In the genomic region with DNA sequence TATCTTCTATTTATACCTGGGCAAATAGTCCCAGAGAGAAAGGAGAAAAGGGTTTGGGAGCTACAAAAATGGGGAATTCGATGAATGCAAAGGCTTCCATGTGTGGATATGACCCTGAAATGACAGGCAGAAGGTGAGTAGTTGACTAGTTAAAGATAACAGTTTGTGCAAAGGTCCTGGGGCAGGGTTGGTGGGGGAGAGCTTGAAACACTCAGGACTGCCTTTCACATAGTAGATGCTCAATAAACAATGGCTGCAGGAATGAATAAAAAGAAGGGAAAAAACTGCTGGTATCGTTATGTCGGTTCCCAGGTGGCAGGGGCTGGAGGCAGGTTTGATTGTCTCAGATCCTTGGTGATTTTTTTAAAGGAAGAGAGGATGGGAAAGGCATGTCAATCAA, we compare ENCODE assay signal across 1 cellular context.
TF ChIP-seq lines count a peak whose summit lies in the region.

No MANE protein-coding gene starts in this region.

TF ChIP-seq in K562, 482 proteins besides CTCF, POLR2A, EP300 and RAD21 (continued from another document):
- TF ChIP-seq, protein P1, sequence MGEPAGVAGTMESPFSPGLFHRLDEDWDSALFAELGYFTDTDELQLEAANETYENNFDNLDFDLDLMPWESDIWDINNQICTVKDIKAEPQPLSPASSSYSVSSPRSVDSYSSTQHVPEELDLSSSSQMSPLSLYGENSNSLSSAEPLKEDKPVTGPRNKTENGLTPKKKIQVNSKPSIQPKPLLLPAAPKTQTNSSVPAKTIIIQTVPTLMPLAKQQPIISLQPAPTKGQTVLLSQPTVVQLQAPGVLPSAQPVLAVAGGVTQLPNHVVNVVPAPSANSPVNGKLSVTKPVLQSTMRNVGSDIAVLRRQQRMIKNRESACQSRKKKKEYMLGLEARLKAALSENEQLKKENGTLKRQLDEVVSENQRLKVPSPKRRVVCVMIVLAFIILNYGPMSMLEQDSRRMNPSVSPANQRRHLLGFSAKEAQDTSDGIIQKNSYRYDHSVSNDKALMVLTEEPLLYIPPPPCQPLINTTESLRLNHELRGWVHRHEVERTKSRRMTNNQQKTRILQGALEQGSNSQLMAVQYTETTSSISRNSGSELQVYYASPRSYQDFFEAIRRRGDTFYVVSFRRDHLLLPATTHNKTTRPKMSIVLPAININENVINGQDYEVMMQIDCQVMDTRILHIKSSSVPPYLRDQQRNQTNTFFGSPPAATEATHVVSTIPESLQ (CRISPR knock-in tag; IDR thresholded peaks at IDR 0.05): no peak
- TF ChIP-seq, protein P2, sequence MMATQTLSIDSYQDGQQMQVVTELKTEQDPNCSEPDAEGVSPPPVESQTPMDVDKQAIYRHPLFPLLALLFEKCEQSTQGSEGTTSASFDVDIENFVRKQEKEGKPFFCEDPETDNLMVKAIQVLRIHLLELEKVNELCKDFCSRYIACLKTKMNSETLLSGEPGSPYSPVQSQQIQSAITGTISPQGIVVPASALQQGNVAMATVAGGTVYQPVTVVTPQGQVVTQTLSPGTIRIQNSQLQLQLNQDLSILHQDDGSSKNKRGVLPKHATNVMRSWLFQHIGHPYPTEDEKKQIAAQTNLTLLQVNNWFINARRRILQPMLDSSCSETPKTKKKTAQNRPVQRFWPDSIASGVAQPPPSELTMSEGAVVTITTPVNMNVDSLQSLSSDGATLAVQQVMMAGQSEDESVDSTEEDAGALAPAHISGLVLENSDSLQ (IDR thresholded peaks at IDR 0.05): 0 out of 2 replicates have a peak, but pooled peaks have one; percentile 36
- TF ChIP-seq ZNF79 (CRISPR knock-in tag; IDR thresholded peaks at IDR 0.05; ENCODE audit: low read depth): no peak
- TF ChIP-seq RBM25 (IDR thresholded peaks at IDR 0.05; ENCODE audit: low read depth, low read length, severe bottlenecking): peak; percentile 87
- TF ChIP-seq, protein P3, sequence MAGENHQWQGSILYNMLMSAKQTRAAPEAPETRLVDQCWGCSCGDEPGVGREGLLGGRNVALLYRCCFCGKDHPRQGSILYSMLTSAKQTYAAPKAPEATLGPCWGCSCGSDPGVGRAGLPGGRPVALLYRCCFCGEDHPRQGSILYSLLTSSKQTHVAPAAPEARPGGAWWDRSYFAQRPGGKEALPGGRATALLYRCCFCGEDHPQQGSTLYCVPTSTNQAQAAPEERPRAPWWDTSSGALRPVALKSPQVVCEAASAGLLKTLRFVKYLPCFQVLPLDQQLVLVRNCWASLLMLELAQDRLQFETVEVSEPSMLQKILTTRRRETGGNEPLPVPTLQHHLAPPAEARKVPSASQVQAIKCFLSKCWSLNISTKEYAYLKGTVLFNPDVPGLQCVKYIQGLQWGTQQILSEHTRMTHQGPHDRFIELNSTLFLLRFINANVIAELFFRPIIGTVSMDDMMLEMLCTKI (IDR thresholded peaks at IDR 0.05; ENCODE audit: partially characterized antibody): no peak
- no peak for TF ChIP-seq ZC3H4 (CRISPR knock-in tag; IDR thresholded peaks at IDR 0.05; ENCODE audit: borderline replicate concordance)
- no peak for TF ChIP-seq KLF16 (IDR thresholded peaks at IDR 0.05)
- TF ChIP-seq, protein P4, sequence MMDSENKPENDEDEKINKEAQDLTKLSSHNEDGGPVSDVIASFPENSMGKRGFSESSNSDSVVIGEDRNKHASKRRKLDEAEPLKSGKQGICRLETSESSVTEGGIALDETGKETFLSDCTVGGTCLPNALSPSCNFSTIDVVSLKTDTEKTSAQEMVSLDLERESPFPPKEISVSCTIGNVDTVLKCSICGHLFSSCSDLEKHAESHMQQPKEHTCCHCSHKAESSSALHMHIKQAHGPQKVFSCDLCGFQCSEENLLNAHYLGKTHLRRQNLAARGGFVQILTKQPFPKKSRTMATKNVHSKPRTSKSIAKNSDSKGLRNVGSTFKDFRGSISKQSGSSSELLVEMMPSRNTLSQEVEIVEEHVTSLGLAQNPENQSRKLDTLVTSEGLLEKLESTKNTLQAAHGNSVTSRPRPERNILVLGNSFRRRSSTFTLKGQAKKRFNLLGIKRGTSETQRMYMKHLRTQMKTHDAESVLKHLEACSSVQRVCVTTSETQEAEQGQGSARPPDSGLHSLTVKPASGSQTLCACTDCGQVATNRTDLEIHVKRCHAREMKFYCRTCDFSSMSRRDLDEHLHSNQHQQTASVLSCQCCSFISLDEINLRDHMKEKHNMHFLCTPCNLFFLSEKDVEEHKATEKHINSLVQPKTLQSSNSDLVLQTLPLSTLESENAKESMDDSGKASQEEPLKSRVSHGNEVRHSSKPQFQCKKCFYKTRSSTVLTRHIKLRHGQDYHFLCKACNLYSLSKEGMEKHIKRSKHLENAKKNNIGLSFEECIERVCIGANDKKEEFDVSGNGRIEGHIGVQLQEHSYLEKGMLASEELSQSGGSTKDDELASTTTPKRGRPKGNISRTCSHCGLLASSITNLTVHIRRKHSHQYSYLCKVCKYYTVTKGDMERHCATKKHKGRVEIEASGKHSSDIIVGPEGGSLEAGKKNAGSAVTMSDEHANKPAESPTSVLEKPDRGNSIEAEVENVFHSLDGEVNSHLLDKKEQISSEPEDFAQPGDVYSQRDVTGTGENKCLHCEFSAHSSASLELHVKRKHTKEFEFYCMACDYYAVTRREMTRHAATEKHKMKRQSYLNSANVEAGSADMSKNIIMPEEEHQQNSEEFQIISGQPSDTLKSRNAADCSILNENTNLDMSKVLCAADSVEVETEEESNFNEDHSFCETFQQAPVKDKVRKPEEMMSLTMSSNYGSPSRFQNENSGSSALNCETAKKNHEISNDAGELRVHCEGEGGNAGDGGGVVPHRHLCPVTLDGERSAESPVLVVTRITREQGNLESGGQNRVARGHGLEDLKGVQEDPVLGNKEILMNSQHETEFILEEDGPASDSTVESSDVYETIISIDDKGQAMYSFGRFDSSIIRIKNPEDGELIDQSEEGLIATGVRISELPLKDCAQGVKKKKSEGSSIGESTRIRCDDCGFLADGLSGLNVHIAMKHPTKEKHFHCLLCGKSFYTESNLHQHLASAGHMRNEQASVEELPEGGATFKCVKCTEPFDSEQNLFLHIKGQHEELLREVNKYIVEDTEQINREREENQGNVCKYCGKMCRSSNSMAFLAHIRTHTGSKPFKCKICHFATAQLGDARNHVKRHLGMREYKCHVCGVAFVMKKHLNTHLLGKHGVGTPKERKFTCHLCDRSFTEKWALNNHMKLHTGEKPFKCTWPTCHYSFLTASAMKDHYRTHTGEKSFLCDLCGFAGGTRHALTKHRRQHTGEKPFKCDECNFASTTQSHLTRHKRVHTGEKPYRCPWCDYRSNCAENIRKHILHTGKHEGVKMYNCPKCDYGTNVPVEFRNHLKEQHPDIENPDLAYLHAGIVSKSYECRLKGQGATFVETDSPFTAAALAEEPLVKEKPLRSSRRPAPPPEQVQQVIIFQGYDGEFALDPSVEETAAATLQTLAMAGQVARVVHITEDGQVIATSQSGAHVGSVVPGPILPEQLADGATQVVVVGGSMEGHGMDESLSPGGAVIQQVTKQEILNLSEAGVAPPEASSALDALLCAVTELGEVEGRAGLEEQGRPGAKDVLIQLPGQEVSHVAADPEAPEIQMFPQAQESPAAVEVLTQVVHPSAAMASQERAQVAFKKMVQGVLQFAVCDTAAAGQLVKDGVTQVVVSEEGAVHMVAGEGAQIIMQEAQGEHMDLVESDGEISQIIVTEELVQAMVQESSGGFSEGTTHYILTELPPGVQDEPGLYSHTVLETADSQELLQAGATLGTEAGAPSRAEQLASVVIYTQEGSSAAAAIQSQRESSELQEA (IDR thresholded peaks at IDR 0.05; ENCODE audit: low read depth): no peak
- no peak for TF ChIP-seq RFX7 (CRISPR knock-in tag; IDR thresholded peaks at IDR 0.05)
- no peak for TF ChIP-seq ZNF764 (CRISPR knock-in tag; IDR thresholded peaks at IDR 0.05; ENCODE audit: low read depth)
